In the genomic region with DNA sequence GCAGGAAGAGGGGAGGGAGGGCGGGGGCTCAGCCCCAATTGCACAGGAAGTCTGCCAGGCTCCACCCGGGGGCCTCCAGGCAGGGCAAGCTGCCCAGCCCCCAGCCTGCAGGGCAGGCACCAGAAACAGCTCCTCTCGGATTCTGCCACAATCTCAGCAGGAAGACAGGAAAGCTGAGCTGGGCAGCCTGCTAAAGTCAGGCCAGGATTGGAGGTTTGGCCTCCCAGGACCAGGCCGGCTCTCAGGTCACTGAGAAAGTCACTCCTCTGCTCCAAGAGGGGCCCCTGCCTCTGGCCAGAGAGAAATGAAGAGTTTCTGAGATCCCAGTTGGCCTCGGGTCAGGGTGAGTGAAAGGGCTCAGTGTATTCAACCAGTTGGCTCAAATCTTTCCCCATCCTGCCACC, we compare ENCODE assay signal across 8 cellular contexts. TPM values are rescaled to one million over a fixed set of nuclear protein-coding genes. Genes with fewer than 3 reads are reported as not detected.
DNase-seq lines count a peak whose midpoint lies in the region; ATAC-seq, FAIRE-seq and TF ChIP-seq lines count a peak whose summit lies in the region.

No MANE protein-coding gene starts in this region.

- no peak overlapping the region for H3K9ac ChIP-seq in HUES48 (ENCODE audit: low read depth, low read length)

- H3K9me3 ChIP-seq in HUES48 (ENCODE audit: control insufficient read depth, insufficient read depth, low read length) (no peaks in the 10 kb centered on the region), lower lobe of right lung (no peaks in the 10 kb centered on the region)

- intact Hi-C loops in lower lobe of right lung (cut with DNase I): no loop called here

- TF ChIP-seq CTCF in astrocyte of the spinal cord (IDR thresholded peaks at IDR 0.05; ENCODE audit: low read depth, low read length): no peak
- TF ChIP-seq CTCF in lower lobe of right lung (IDR thresholded peaks at IDR 0.05): no peak

- FAIRE-seq in A204.1 (lab: Jason Lieb, UNC): peak; percentile 9

- in situ Hi-C loops in astrocyte of the spinal cord (cut with HindIII; ENCODE audit: low sequenced_read_pairs): no loop called here

- H3K36me3 ChIP-seq in HUES48 (ENCODE audit: control insufficient read depth, insufficient read depth, low read length): peaks cover 5% of the 10 kb centered on the region; the same call in 1 of the 2 replicates
- H3K36me3 ChIP-seq in lower lobe of right lung: peaks cover 25% of the 10 kb centered on the region

- H3K4me1 ChIP-seq in HUES48 (ENCODE audit: control insufficient read depth, insufficient read depth, low read length) (peaks cover 18% of the 10 kb centered on the region), lower lobe of right lung (peaks cover 93% of the 10 kb centered on the region)

- no peak for ATAC-seq in lower lobe of right lung
- no peak for ATAC-seq in HG03469 (IDR thresholded peaks at IDR 0.05; ENCODE audit: unreplicated experiment)
- ATAC-seq in GM21825 (IDR thresholded peaks at IDR 0.05; ENCODE audit: unreplicated experiment): no peak

- H3K27ac ChIP-seq in HUES48 (ENCODE audit: low read depth, low read length) (peak overlapping the region; percentile 16), lower lobe of right lung (peak overlapping the region; percentile 83)

- DNase-seq in astrocyte of the spinal cord (ENCODE audit: low read depth, low spot score): peak; percentile 57
- peak; percentile 46 for DNase-seq in lower lobe of right lung
- DNase-seq in KG1 (lab: John Stamatoyannopoulos, UW): no peak
- no peak for DNase-seq in middle frontal gyrus (ENCODE audit: extremely low spot score, low spot score)

- H3K4me3 ChIP-seq in HUES48 (ENCODE audit: low read depth, low read length) (no peak overlapping the region), astrocyte of the spinal cord (ENCODE audit: low read depth, low read length) (no peak overlapping the region), lower lobe of right lung (no peak overlapping the region)

- H3K27me3 ChIP-seq in HUES48 (ENCODE audit: control insufficient read depth, insufficient read depth, low read length): no peaks in the 10 kb centered on the region
- H3K27me3 ChIP-seq in lower lobe of right lung (ENCODE audit: low read depth): no peaks in the 10 kb centered on the region

RNA-seq across cellular contexts. Expression of a gene that starts 54.6 kb away (rescaled TPM):
- 88.6 TPM for total RNA-seq in lower lobe of right lung

Comparison
In these comparisons a context has a peak if more than half of its experiments do, and no peak if none do; other contexts are left out.
1. DNase-seq: peak in astrocyte of the spinal cord (single experiment) and lower lobe of right lung (single experiment); none in KG1 (single experiment) and middle frontal gyrus (single experiment).